ENCODE assay signal across 8 cellular contexts in genomic region chr20:50509923-50510705, GRCh38. TPM values are rescaled to one million over a fixed set of nuclear protein-coding genes. Genes with fewer than 3 reads are reported as not detected.
DNase-seq lines count a peak whose midpoint lies in the region; ATAC-seq, FAIRE-seq and TF ChIP-seq lines count a peak whose summit lies in the region.

Gene PTPN1 (plus strand): TSS chr20:50510383. CDS start chr20:50510528, 145 bp downstream.

- H3K36me3 ChIP-seq in pancreas (no peaks in the 10 kb centered on the region), tibial artery (no peaks in the 10 kb centered on the region)

- 0 to 1% methylated on average over 58 to 64 of the region's 64 CpGs for WGBS in pancreas, 2 donors

- H3K9me3 ChIP-seq in pancreas (no peaks in the 10 kb centered on the region), tibial artery (no peaks in the 10 kb centered on the region)

- H3K27me3 ChIP-seq in pancreas, result no peaks in the 10 kb centered on the region
- H3K27me3 ChIP-seq in tibial artery, result no peaks in the 10 kb centered on the region

- TF ChIP-seq CTCF in GM12864 (IDR thresholded peaks at IDR 0.05; ENCODE audit: low read depth, low read length, missing control alignments) (no peak), pancreas (IDR thresholded peaks at IDR 0.05) (no peak), tibial artery (IDR thresholded peaks at IDR 0.05) (peak; percentile 26 to 34)

- intact Hi-C loops in Right ventricle myocardium inferior (cut with DNase I) (loop anchor here (2.0 to 10.0 kb wide), 2 partner anchors 67 to 235 kb away; no protein-coding TSS in a partner anchor), pancreas (cut with DNase I) (no loop called here), tibial artery (cut with DNase I; ENCODE audit: low total_unique reads) (loop anchor here (5.0 kb wide), 1 partner anchor 1323 kb away; the partner anchor contains the start of gene STAU1)

- ATAC-seq in HG02678 (IDR thresholded peaks at IDR 0.05; ENCODE audit: unreplicated experiment) (peak; percentile 90), Right ventricle myocardium inferior (peak; percentile 99), pancreas (peak; percentile 97 to 99 (median 98))

- H3K4me3 ChIP-seq in GM12864 (ENCODE audit: low read depth, low read length), result peak within 1 kb of the TSS; percentile 70
- H3K4me3 ChIP-seq in pancreas, result peak within 1 kb of the TSS; percentile 72 to 100 (median 98)
- H3K4me3 ChIP-seq in tibial artery, result peak within 1 kb of the TSS; percentile 86 to 91

- peak; percentile 95 for DNase-seq in GM12864 (ENCODE audit: low read depth)
- DNase-seq in NCI-H1417 (lab: John Stamatoyannopoulos, UW), result peak; percentile 99 to 100 (median 99)
- peak; percentile 99 for DNase-seq in SW 1271 (lab: John Stamatoyannopoulos, UW)
- DNase-seq in activated naive CD8-positive, alpha-beta T cell treated with anti-CD3 and anti-CD28 coated beads, Interleukin-2, amount 50 U/mL, for 16 hours (ENCODE audit: low read depth, low spot score), result peak; percentile 97
- peak; percentile 99 for DNase-seq in Right ventricle myocardium inferior (ENCODE audit: missing footprints)
- DNase-seq in pancreas, result peak; percentile 96 to 99 (median 99)
- peak; percentile 98 to 99 for DNase-seq in tibial artery

- H3K4me1 ChIP-seq in pancreas, result peaks cover 0 to 25% (median 25%) of the 10 kb centered on the region in 3 donors
- H3K4me1 ChIP-seq in tibial artery, result peaks cover 0 to 48% (median 32%) of the 10 kb centered on the region in 4 donors

- FAIRE-seq in pancreas (lab: Jason Lieb, UNC), result no peak

- H3K27ac ChIP-seq in pancreas, result peak within 1 kb of the TSS; percentile 59 to 72 (median 66)
- peak within 1 kb of the TSS; percentile 88 to 90 for H3K27ac ChIP-seq in tibial artery

RNA-seq across cellular contexts. Expression of gene PTPN1, which starts in this region (rescaled TPM):
- total RNA-seq in Right ventricle myocardium inferior (23.3 TPM), pancreas (10 to 100 TPM in 1 of 6 donors, 1 to 10 TPM in 5; 6.0 to 12.4 (median 8.4) TPM)
- polyA plus RNA-seq in pancreas, result 10 to 100 TPM in 1 of 2 donors, 1 to 10 TPM in 1; 8.3 to 11.2 TPM

Comparison
In these comparisons a context has a peak if more than half of its experiments do, and no peak if none do; other contexts are left out.
1. Peak in every context shown above with its lines: DNase-seq, ATAC-seq, H3K4me3 ChIP-seq and H3K27ac ChIP-seq.
2. CTCF ChIP-seq: peak in tibial artery (2 of 2); none in GM12864 (single experiment) and pancreas (0 of 4).
3. intact Hi-C loops: an anchor here in Right ventricle myocardium inferior (2.0 to 10.0 kb wide) and tibial artery (5.0 kb wide); none called in pancreas.